In the genomic region with DNA sequence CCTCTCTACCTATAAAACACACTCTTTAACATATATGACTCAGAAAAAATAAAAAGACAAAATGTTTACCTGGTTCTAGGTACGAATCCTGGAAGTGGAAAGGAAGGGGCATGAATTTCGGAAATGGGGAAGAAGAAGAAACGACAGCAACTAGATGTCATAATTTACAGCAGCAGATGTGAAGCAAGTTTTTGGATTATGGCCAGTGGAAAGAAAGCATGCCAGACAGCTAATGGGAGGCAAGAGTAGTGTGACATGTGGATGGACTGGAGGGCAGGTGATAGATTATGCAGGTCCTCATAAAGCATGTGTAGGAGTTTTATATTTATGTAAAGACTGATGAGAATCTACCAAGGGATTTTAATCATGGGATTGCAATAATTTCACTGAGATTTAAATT, we compare ENCODE assay signal across 23 cellular contexts.
"Had no signal": no experiment of that assay in that cellular context is flagged by ENCODE, and none has a peak within 500 bp of the region (broad histone marks: within the 10 kb centered on the region; RNA-seq: fewer than 3 reads in every experiment).

No MANE protein-coding gene starts in this region.

- DNase-seq: activated CD4-positive, alpha-beta T cell treated with anti-CD3 and anti-CD28 coated beads for 1 hour; activated CD4-positive, alpha-beta T cell treated with anti-CD3 and anti-CD28 coated beads, Interleukin-2, amount 50 U/mL, for 1 hour; activated CD8-positive, alpha-beta T cell treated with anti-CD3 and anti-CD28 coated beads for 36 hours; activated gamma-delta T cell treated with Interleukin-2 at 50 U/mL for 16 hours; activated naive CD4-positive, alpha-beta T cell treated with anti-CD3 and anti-CD28 coated beads, Interleukin-2, amount 50 U/mL, for 16 hours; activated T-cell treated with anti-CD3 and anti-CD28 coated beads, Interleukin-2, amount 50 U/mL, for 4 hours; amniotic stem cell; caudate nucleus; cortex of kidney; esophagus squamous epithelium; foreskin melanocyte; left lung; lower lobe of right lung; mesendoderm; spleen; stimulated activated naive CD4-positive, alpha-beta T cell; tibial artery; upper lobe of right lung had no signal

- H3K36me3 ChIP-seq: esophagus squamous epithelium, left lung, lower lobe of right lung, right atrium auricular region, spleen, suprapubic skin, tibial artery, upper lobe of right lung had no signal

- H3K4me3 ChIP-seq: esophagus squamous epithelium, left lung, lower lobe of right lung, right atrium auricular region, spleen, suprapubic skin, tibial artery, upper lobe of right lung had no signal

- H3K9me3 ChIP-seq: suprapubic skin, upper lobe of right lung had no signal

- H3K27me3 ChIP-seq: esophagus squamous epithelium, left lung, right atrium auricular region, spleen, suprapubic skin, tibial artery, upper lobe of right lung had no signal

- ATAC-seq: activated CD8-positive, alpha-beta T cell treated with anti-CD3 and anti-CD28 coated beads for 36 hours; activated T-cell treated with anti-CD3 and anti-CD28 coated beads, Interleukin-2, amount 50 U/mL, for 4 hours; activated T-helper 17 cell treated with anti-CD3 and anti-CD28 coated beads, Interleukin-2, amount 50 U/mL, for 72 hours; left lung; lower lobe of right lung; natural killer cell treated with Interleukin-12 subunit alpha and Interleukin-12 subunit beta and Interleukin-15 and Interleukin-18, amount 100 ng/mL, for 72 hours; upper lobe of right lung; WTC11 had no signal

- H3K36me3 Mint-ChIP-seq: natural killer cell treated with Interleukin-12 subunit alpha and Interleukin-12 subunit beta and Interleukin-15 and Interleukin-18, amount 100 ng/mL, for 72 hours had no signal

- H3K4me1 ChIP-seq: left lung, lower lobe of right lung, spleen, tibial artery, upper lobe of right lung had no signal

- H3K4me3 Mint-ChIP-seq: activated CD8-positive, alpha-beta T cell treated with anti-CD3 and anti-CD28 coated beads for 36 hours; activated T-cell treated with anti-CD3 and anti-CD28 coated beads, Interleukin-2, amount 50 U/mL, for 4 hours; activated T-helper 17 cell treated with anti-CD3 and anti-CD28 coated beads, Interleukin-2, amount 50 U/mL, for 72 hours; natural killer cell treated with Interleukin-12 subunit alpha and Interleukin-12 subunit beta and Interleukin-15 and Interleukin-18, amount 100 ng/mL, for 72 hours; WTC11 had no signal

- H3K27ac Mint-ChIP-seq: activated CD8-positive, alpha-beta T cell treated with anti-CD3 and anti-CD28 coated beads for 36 hours; activated T-helper 17 cell treated with anti-CD3 and anti-CD28 coated beads, Interleukin-2, amount 50 U/mL, for 72 hours; natural killer cell treated with Interleukin-12 subunit alpha and Interleukin-12 subunit beta and Interleukin-15 and Interleukin-18, amount 100 ng/mL, for 72 hours; WTC11 had no signal

- H3K27me3 Mint-ChIP-seq: activated CD8-positive, alpha-beta T cell treated with anti-CD3 and anti-CD28 coated beads for 36 hours; activated T-helper 17 cell treated with anti-CD3 and anti-CD28 coated beads, Interleukin-2, amount 50 U/mL, for 72 hours; natural killer cell treated with Interleukin-12 subunit alpha and Interleukin-12 subunit beta and Interleukin-15 and Interleukin-18, amount 100 ng/mL, for 72 hours had no signal

- H3K4me1 Mint-ChIP-seq: activated T-helper 17 cell treated with anti-CD3 and anti-CD28 coated beads, Interleukin-2, amount 50 U/mL, for 72 hours had no signal

- H3K27ac ChIP-seq: esophagus squamous epithelium, left lung, lower lobe of right lung, right atrium auricular region, spleen, suprapubic skin, tibial artery, upper lobe of right lung had no signal
